ENCODE assay signal across 11 cellular contexts in genomic region chr15:49423021-49423420, GRCh38. TPM values are rescaled to one million over a fixed set of nuclear protein-coding genes. Genes with fewer than 3 reads are reported as not detected.
DNase-seq lines count a peak whose midpoint lies in the region; ATAC-seq and TF ChIP-seq lines count a peak whose summit lies in the region.
"Had no signal": no experiment of that assay in that cellular context is flagged by ENCODE, and none has a peak within 500 bp of the region (broad histone marks: within the 10 kb centered on the region; RNA-seq: fewer than 3 reads in every experiment).

FGF7 (plus strand) TSS chr15:49423242; CDS start chr15:49424298, 1,056 bp downstream.

- no TSS peak for BruUV-seq in A673 (replicated peaks; lab: Mats Ljungman, UMichigan)

- intact Hi-C loops in A673 (cut with micrococcal nuclease; ENCODE audit: unreplicated experiment): loop anchor here (2.0 to 10.0 kb wide), 5 partner anchors 560 to 1068 kb away; no protein-coding TSS in a partner anchor

- H3K9me3 ChIP-seq in A673 (ENCODE audit: low read depth, low read length, poor library complexity, severe bottlenecking) (no peaks in the 10 kb centered on the region), endocrine pancreas (ENCODE audit: control insufficient read depth, low read length) (no peaks in the 10 kb centered on the region), muscle layer of duodenum (ENCODE audit: control insufficient read depth in 1 of 2, low read length in 2 of 2) (no peaks in the 10 kb centered on the region)

- ATAC-seq in GM21528 (IDR thresholded peaks at IDR 0.05; ENCODE audit: low FRiP score, unreplicated experiment): no peak
- no peak for ATAC-seq in GM18868 (IDR thresholded peaks at IDR 0.05; ENCODE audit: unreplicated experiment)

- H3K27ac ChIP-seq in A673 (ENCODE audit: low read depth, low read length, poor library complexity, severe bottlenecking) (no peak within 1 kb of the TSS), muscle layer of duodenum (ENCODE audit: low read length) (peak within 1 kb of the TSS; percentile 92)

- H3K4me1 ChIP-seq in A673 (ENCODE audit: insufficient read depth, low read length, poor library complexity, severe bottlenecking): no peaks in the 10 kb centered on the region
- H3K4me1 ChIP-seq in endocrine pancreas (ENCODE audit: control insufficient read depth, insufficient read depth, low read length): no peaks in the 10 kb centered on the region
- no peaks in the 10 kb centered on the region for H3K4me1 ChIP-seq in muscle layer of duodenum (ENCODE audit: control insufficient read depth in 1 of 2, insufficient read depth in 2 of 2, low read length in 2 of 2)

- H3K27me3 ChIP-seq in A673 (replicated peaks; ENCODE audit: insufficient read depth, low read depth, low read length, poor library complexity): no peaks in the 10 kb centered on the region
- H3K27me3 ChIP-seq in endocrine pancreas (ENCODE audit: control insufficient read depth, insufficient read depth, low read length): no peaks in the 10 kb centered on the region
- H3K27me3 ChIP-seq in muscle layer of duodenum (ENCODE audit: low read depth, low read length): no peaks in the 10 kb centered on the region

- POLR2A ChIA-PET in A673 (lab: Charles Lee; ENCODE audit: low non-redundant PET): no interaction called here

- H3K9ac ChIP-seq in endocrine pancreas (ENCODE audit: control insufficient read depth, insufficient read depth, low read length): no peak within 1 kb of the TSS

- no peak within 1 kb of the TSS for H3K4me3 ChIP-seq in A673 (ENCODE audit: low read depth, low read length, poor library complexity, severe bottlenecking)
- H3K4me3 ChIP-seq in endocrine pancreas (ENCODE audit: control insufficient read depth, insufficient read depth, low read length): peak within 1 kb of the TSS; percentile 79
- peak within 1 kb of the TSS; percentile 64 to 72 for H3K4me3 ChIP-seq in muscle layer of duodenum (ENCODE audit: low read depth in 1 of 2, low read length in 2 of 2)

- H3K36me3 ChIP-seq in A673 (ENCODE audit: insufficient read depth, low read length, poor library complexity, severe bottlenecking): no peaks in the 10 kb centered on the region
- no peaks in the 10 kb centered on the region for H3K36me3 ChIP-seq in endocrine pancreas (ENCODE audit: control insufficient read depth, insufficient read depth, low read length)
- H3K36me3 ChIP-seq in muscle layer of duodenum (ENCODE audit: control insufficient read depth in 1 of 2, insufficient read depth in 2 of 2, low read length in 2 of 2): peaks cover 0 to 5% of the 10 kb centered on the region in 2 donors

- peak; percentile 29 for DNase-seq in A673 (ENCODE audit: low spot score)
- peak; percentile 3 for DNase-seq in M059J (ENCODE audit: low read depth)
- no peak for DNase-seq in NCI-H1417 treated with DMSO at 0.1 percent for 48 hours (lab: John Stamatoyannopoulos, UW)
- DNase-seq in activated naive CD4-positive, alpha-beta T cell treated with anti-CD3 and anti-CD28 coated beads, Interleukin-2, amount 50 U/mL, for 16 hours: no peak
- DNase-seq: CD4-positive, CD25-positive, alpha-beta regulatory T cell; NCI-H446 had no signal

- no peak for TF ChIP-seq CTCF in A673 (conservative IDR thresholded peaks at IDR 0.05; ENCODE audit: low read depth, low read length)

- CTCF ChIA-PET in A673 (lab: Charles Lee): interaction anchor here (0.9 to 2.7 kb wide), 2 partner anchors 186 to 561 kb away, joined by 5 to 31 read pairs; no protein-coding TSS in a partner anchor

RNA-seq across cellular contexts. Expression of gene FGF7, which starts in this region (rescaled TPM):
- not detected in 2 replicates for total RNA-seq in A673 (2021)
- 1.1 and 11.5 TPM in 2 replicates for total RNA-seq in M059J (2014; rRNA removed; shearing (Covaris generic))
- total RNA-seq: activated T-helper 2 cell treated with anti-CD3 and anti-CD28 coated beads, Interferon-gamma antibody, Interleukin-2, Interleukin-4, amounts not matched to agents 10 μg/mL and 5 μg/mL and 100 μg/mL, durations not matched to agents 14 hours and 24 hours and 36 hours; CD4-positive, CD25-positive, alpha-beta regulatory T cell had no signal

Comparison
In these comparisons a context has a peak if more than half of its experiments do, and no peak if none do; other contexts are left out.
1. Peak in DNase-seq in A673; RNA of the gene not detected or under 1 TPM.